Comparison of ENCODE assay signal across 8 cellular contexts in genomic region chr10:96374985-96375830, GRCh38. TPM values are rescaled to one million over a fixed set of nuclear protein-coding genes. Genes with fewer than 3 reads are reported as not detected.
DNase-seq lines count a peak whose midpoint lies in the region; ATAC-seq and TF ChIP-seq lines count a peak whose summit lies in the region.

No MANE protein-coding gene starts in this region.

- BruUV-seq in OCI-LY7 (replicated peaks; lab: Mats Ljungman, UMichigan): no TSS peak

- H2AFZ ChIP-seq in OCI-LY7 (ENCODE audit: low read length): peak overlapping the region; percentile 87

- H3K4me3 ChIP-seq in HUES48 (ENCODE audit: low read depth, low read length) (peak overlapping the region; percentile 52), OCI-LY7 (ENCODE audit: low read depth, low read length, poor library complexity, severe bottlenecking) (peak overlapping the region; percentile 63), muscle layer of duodenum (ENCODE audit: low read depth in 1 of 2, low read length in 2 of 2) (peak overlapping the region; percentile 63 to 64)

- H3K27ac ChIP-seq in HUES48 (ENCODE audit: low read depth, low read length): no peak overlapping the region
- H3K27ac ChIP-seq in OCI-LY7 (ENCODE audit: low read depth, low read length, poor library complexity, severe bottlenecking): no peak overlapping the region
- no peak overlapping the region for H3K27ac ChIP-seq in muscle layer of duodenum (ENCODE audit: low read length)

- H3K36me3 ChIP-seq in HUES48 (ENCODE audit: control insufficient read depth, insufficient read depth, low read length): no peaks in the 10 kb centered on the region
- H3K36me3 ChIP-seq in OCI-LY7 (ENCODE audit: insufficient read depth, low read length): no peaks in the 10 kb centered on the region
- H3K36me3 ChIP-seq in muscle layer of duodenum (ENCODE audit: control insufficient read depth in 1 of 2, insufficient read depth in 2 of 2, low read length in 2 of 2): no peaks in the 10 kb centered on the region

- intact Hi-C loops in OCI-LY7 (cut with micrococcal nuclease; ENCODE audit: unreplicated experiment): loop anchor here (2.0 kb wide), 1 partner anchor 138 kb away; the partner anchor contains the start of gene TLL2

- DNase-seq in COLO668 (lab: John Stamatoyannopoulos, UW; ENCODE audit: unreplicated experiment): peak; percentile 82
- DNase-seq in GM20000 (ENCODE audit: low spot score): peak; percentile 89
- peak; percentile 88 for DNase-seq in OCI-LY7 (ENCODE audit: low spot score)
- DNase-seq in activated T-cell treated with anti-CD3 and anti-CD28 coated beads for 48 hours (ENCODE audit: low read depth): peak; percentile 72
- DNase-seq in stimulated activated CD8-positive, alpha-beta memory T cell treated with anti-CD3 and anti-CD28 coated beads, Interleukin-7, amount 100 ng/mL, for 1 hour (ENCODE audit: low read depth in 2 of 2): peak; percentile 34 to 36

- CTCF ChIA-PET in OCI-LY7 (lab: Charles Lee; ENCODE audit: unreplicated experiment): interaction anchor here (0.6 kb wide), 1 partner anchor 145 kb away, joined by 8 read pairs; no protein-coding TSS in a partner anchor

- TF ChIP-seq CTCF in GM20000 (IDR thresholded peaks at IDR 0.05; ENCODE audit: extremely low read depth, missing control alignments) (peak; percentile 99), OCI-LY7 (conservative IDR thresholded peaks at IDR 0.05; ENCODE audit: low read length) (peak; percentile 94)

- H3K9ac ChIP-seq in HUES48 (ENCODE audit: low read depth, low read length): no peak overlapping the region

- ATAC-seq in esophagus mucosa: peak; percentile 89

- no peaks in the 10 kb centered on the region for H3K79me2 ChIP-seq in OCI-LY7 (ENCODE audit: insufficient read depth, low read depth, low read length)

- H3K27me3 ChIP-seq in HUES48 (ENCODE audit: control insufficient read depth, insufficient read depth, low read length): peaks cover 6% of the 10 kb centered on the region
- no peaks in the 10 kb centered on the region for H3K27me3 ChIP-seq in muscle layer of duodenum (ENCODE audit: low read depth, low read length)

- POLR2A ChIA-PET in OCI-LY7 (lab: Charles Lee): interaction anchor here (0.5 to 1.9 kb wide), 6 partner anchors 20 to 358 kb away, joined by 3 to 5 read pairs (median 4); no protein-coding TSS in a partner anchor

- H3K9me3 ChIP-seq in HUES48 (ENCODE audit: control insufficient read depth, insufficient read depth, low read length): no peaks in the 10 kb centered on the region
- no peaks in the 10 kb centered on the region for H3K9me3 ChIP-seq in OCI-LY7 (ENCODE audit: low read length)
- no peaks in the 10 kb centered on the region for H3K9me3 ChIP-seq in muscle layer of duodenum (ENCODE audit: control insufficient read depth in 1 of 2, low read length in 2 of 2)

- H4K20me1 ChIP-seq in OCI-LY7 (ENCODE audit: insufficient read depth, low read length): no peaks in the 10 kb centered on the region

- no peaks in the 10 kb centered on the region for H3K9me2 ChIP-seq in OCI-LY7 (ENCODE audit: insufficient read depth, low read length)

- peak overlapping the region; percentile 77 for H3K4me2 ChIP-seq in OCI-LY7 (ENCODE audit: low read length)

- peaks cover 4% of the 10 kb centered on the region; the same call in 1 of the 2 replicates for H3K4me1 ChIP-seq in HUES48 (ENCODE audit: control insufficient read depth, insufficient read depth, low read length)
- H3K4me1 ChIP-seq in OCI-LY7 (ENCODE audit: insufficient read depth, low read length, poor library complexity, severe bottlenecking): peaks cover 6% of the 10 kb centered on the region
- H3K4me1 ChIP-seq in muscle layer of duodenum (ENCODE audit: control insufficient read depth in 1 of 2, insufficient read depth in 2 of 2, low read length in 2 of 2): peaks cover 0 to 25% of the 10 kb centered on the region in 2 donors

RNA-seq across cellular contexts. Expression of gene OPALIN, which starts 16.4 kb away (rescaled TPM):
- total RNA-seq in OCI-LY7 (2014; rRNA removed; shearing (Covaris generic)): not detected in 2 replicates
- total RNA-seq in OCI-LY7 (2022) (not detected in 2 replicates), esophagus mucosa (not detected)

Comparison
In these comparisons a context has a peak if more than half of its experiments do, and no peak if none do; other contexts are left out.
1. DNase-seq: peak in every context shown above with its lines; median percentile 89 in GM20000; 88 in OCI-LY7; 82 in COLO668; 72 in activated T-cell treated with anti-CD3 and anti-CD28 coated beads for 48 hours; 35 in stimulated activated CD8-positive, alpha-beta memory T cell treated with anti-CD3 and anti-CD28 coated beads, Interleukin-7, amount 100 ng/mL, for 1 hour.